ENCODE assay signal across 9 cellular contexts in the genomic region with DNA sequence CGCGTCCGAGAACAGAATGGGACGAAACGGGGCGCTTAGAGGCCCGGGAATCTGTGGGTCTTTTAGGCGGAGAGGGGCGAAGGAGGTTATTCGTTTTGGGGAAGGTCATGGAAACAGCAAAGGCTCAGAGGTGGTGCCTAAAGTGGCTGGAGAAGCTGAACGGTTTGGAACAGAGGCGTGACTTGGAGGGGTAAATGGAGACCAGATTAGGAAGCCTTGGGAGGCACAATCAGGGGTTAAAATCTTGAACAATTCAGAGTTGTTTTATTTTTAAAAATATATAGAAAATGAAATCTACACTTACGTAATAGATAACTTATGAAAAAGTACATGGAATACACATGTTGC. TPM values are rescaled to one million over a fixed set of nuclear protein-coding genes. Genes with fewer than 3 reads are reported as not detected.
DNase-seq lines count a peak whose midpoint lies in the region; ATAC-seq and TF ChIP-seq lines count a peak whose summit lies in the region.
"Had no signal": no experiment of that assay in that cellular context is flagged by ENCODE, and none has a peak within 500 bp of the region (broad histone marks: within the 10 kb centered on the region; RNA-seq: fewer than 3 reads in every experiment).

No MANE protein-coding gene starts in this region.

- no peak for TF ChIP-seq CTCF in epithelial cell of proximal tubule (conservative IDR thresholded peaks at IDR 0.05; ENCODE audit: low read depth, low read length)
- no peak for TF ChIP-seq CTCF in nephron (IDR thresholded peaks at IDR 0.05; ENCODE audit: unreplicated experiment in 3 of 3)

- H3K4me1 Mint-ChIP-seq in stimulated activated naive CD8-positive, alpha-beta T cell treated with anti-CD3 and anti-CD28 coated beads, Interleukin-15, Interleukin-2, amounts not matched to agents 100 ng/mL and 50 ng/mL, for 24 hours (ENCODE audit: low read depth) = peaks cover 14% of the 10 kb centered on the region
- peaks cover 36% of the 10 kb centered on the region for H3K4me1 Mint-ChIP-seq in nephron

- no peak for ATAC-seq in stimulated activated naive CD8-positive, alpha-beta T cell treated with anti-CD3 and anti-CD28 coated beads, Interleukin-15, Interleukin-2, amounts not matched to agents 100 U/mL and 50 U/mL, for 24 hours
- no peak for ATAC-seq in HG03025 (IDR thresholded peaks at IDR 0.05; ENCODE audit: low FRiP score, unreplicated experiment)

- no peaks in the 10 kb centered on the region for H3K36me3 Mint-ChIP-seq in stimulated activated naive CD8-positive, alpha-beta T cell treated with anti-CD3 and anti-CD28 coated beads, Interleukin-15, Interleukin-2, amounts not matched to agents 100 ng/mL and 50 ng/mL, for 24 hours (ENCODE audit: low read depth)
- no peaks in the 10 kb centered on the region for H3K36me3 Mint-ChIP-seq in nephron (ENCODE audit: low read depth)

- peak overlapping the region; percentile 82 for H3K4me3 Mint-ChIP-seq in stimulated activated naive CD8-positive, alpha-beta T cell treated with anti-CD3 and anti-CD28 coated beads, Interleukin-15, Interleukin-2, amounts not matched to agents 100 ng/mL and 50 ng/mL, for 24 hours
- peak overlapping the region; percentile 84 to 91 (median 91) for H3K4me3 Mint-ChIP-seq in nephron

- no peaks in the 10 kb centered on the region for H3K9me3 Mint-ChIP-seq in stimulated activated naive CD8-positive, alpha-beta T cell treated with anti-CD3 and anti-CD28 coated beads, Interleukin-15, Interleukin-2, amounts not matched to agents 100 ng/mL and 50 ng/mL, for 24 hours
- peaks cover 5% of the 10 kb centered on the region for H3K9me3 Mint-ChIP-seq in nephron

- DNase-seq in stimulated activated naive CD8-positive, alpha-beta T cell treated with anti-CD3 and anti-CD28 coated beads, Interleukin-15, Interleukin-2, amounts not matched to agents 100 U/mL and 50 U/mL, for 24 hours = no peak
- DNase-seq in epithelial cell of proximal tubule (ENCODE audit: low read depth) (no peak), GDM1 (lab: John Stamatoyannopoulos, UW) (no peak), activated gamma-delta T cell (lab: John Stamatoyannopoulos, UW) (no peak)
- DNase-seq in activated CD4-positive, CD25-positive, alpha-beta regulatory T cell treated with anti-CD3 and anti-CD28 coated beads, Interleukin-2, amount 50 U/mL, for 72 hours = no peak
- DNase-seq: DMS 273 treated with DMSO at 0.1 percent for 48 hours had no signal

- H3K4me3 ChIP-seq in epithelial cell of proximal tubule (ENCODE audit: low read depth, low read length) = peak overlapping the region; percentile 56

- H3K27me3 Mint-ChIP-seq in stimulated activated naive CD8-positive, alpha-beta T cell treated with anti-CD3 and anti-CD28 coated beads, Interleukin-15, Interleukin-2, amounts not matched to agents 100 ng/mL and 50 ng/mL, for 24 hours = peaks cover 33% of the 10 kb centered on the region
- H3K27me3 Mint-ChIP-seq in nephron (ENCODE audit: low read depth) = peaks cover 42% of the 10 kb centered on the region

- H3K27ac Mint-ChIP-seq in stimulated activated naive CD8-positive, alpha-beta T cell treated with anti-CD3 and anti-CD28 coated beads, Interleukin-15, Interleukin-2, amounts not matched to agents 100 ng/mL and 50 ng/mL, for 24 hours = no peak overlapping the region
- H3K27ac Mint-ChIP-seq in nephron = peak overlapping the region in 2 of 3 experiments; percentile 8 to 63

RNA-seq across cellular contexts. Expression of gene PLAAT5, which starts 0.2 kb away (rescaled TPM):
- total RNA-seq in epithelial cell of proximal tubule = 0.06 and 1.6 TPM in 2 replicates

RNA-seq across cellular contexts. Expression of gene LGALS12, which starts 14.7 kb away (rescaled TPM):
- 0.07 TPM in 1 of 2 replicates, not detected in the other for total RNA-seq in epithelial cell of proximal tubule

RNA-seq across cellular contexts. Expression of gene PLAAT4, which starts 45.4 kb away (rescaled TPM):
- total RNA-seq in epithelial cell of proximal tubule = 31.7 and 32.7 TPM in 2 replicates
